ENCODE assay signal across 21 cellular contexts in genomic region chr22:29633514-29634312, GRCh38. TPM values are rescaled to one million over a fixed set of nuclear protein-coding genes. Genes with fewer than 3 reads are reported as not detected.
DNase-seq lines count a peak whose midpoint lies in the region; ATAC-seq, FAIRE-seq and TF ChIP-seq lines count a peak whose summit lies in the region.
"Had no signal": no experiment of that assay in that cellular context is flagged by ENCODE, and none has a peak within 500 bp of the region (broad histone marks: within the 10 kb centered on the region; RNA-seq: fewer than 3 reads in every experiment).

No MANE protein-coding gene starts in this region.

- no peak for DNase-seq in activated naive CD4-positive, alpha-beta T cell treated with anti-CD3 and anti-CD28 coated beads for 36 hours
- DNase-seq in activated naive CD4-positive, alpha-beta T cell treated with Interleukin-2 at 50 U/mL for 16 hours = no peak
- DNase-seq in astrocyte (ENCODE audit: low read depth) (peak; percentile 83), mesenchymal stem cell (no peak), GM19240 (ENCODE audit: insufficient read length, low spot score) (no peak)
- no peak for DNase-seq in CD8-positive, alpha-beta memory T cell
- DNase-seq: activated CD4-positive, alpha-beta T cell treated with anti-CD3 and anti-CD28 coated beads for 4 hours; activated effector memory CD4-positive, alpha-beta T cell treated with Interleukin-2 at 50 U/mL for 16 hours; anterior cingulate cortex; C1 segment of cervical spinal cord; effector memory CD4-positive, alpha-beta T cell; NCI-H1436; NCI-H510A treated with DMSO at 0.1 percent for 48 hours; SW 1271 had no signal

- H3K9me3 Mint-ChIP-seq in activated naive CD4-positive, alpha-beta T cell treated with anti-CD3 and anti-CD28 coated beads for 36 hours = no peaks in the 10 kb centered on the region
- no peaks in the 10 kb centered on the region for H3K9me3 Mint-ChIP-seq in astrocyte (ENCODE audit: unreplicated experiment)
- H3K9me3 Mint-ChIP-seq in CD8-positive, alpha-beta memory T cell = no peaks in the 10 kb centered on the region
- H3K9me3 Mint-ChIP-seq: nephron; stimulated activated memory B cell treated with anti-CD40 and anti-IgM and Interleukin-4, amounts not matched to agents 10 μg/mL and 1 μg/mL and 100 μg/mL, for 72 hours had no signal

- peaks cover 1% of the 10 kb centered on the region for H3K79me1 ChIP-seq in mesenchymal stem cell (replicated peaks; ENCODE audit: low read length, poor library complexity, severe bottlenecking)

- no peak overlapping the region for H3K18ac ChIP-seq in mesenchymal stem cell (ENCODE audit: low read depth in 1 of 2, low read length in 2 of 2)

- H3K27ac Mint-ChIP-seq in activated naive CD4-positive, alpha-beta T cell treated with anti-CD3 and anti-CD28 coated beads for 36 hours = peak overlapping the region; percentile 37
- no peak overlapping the region for H3K27ac Mint-ChIP-seq in astrocyte (ENCODE audit: unreplicated experiment)
- peak overlapping the region in 3 of 8 donors; percentile 14 to 51 (median 15) for H3K27ac Mint-ChIP-seq in CD8-positive, alpha-beta memory T cell
- H3K27ac Mint-ChIP-seq: nephron; stimulated activated memory B cell treated with anti-CD40 and anti-IgM and Interleukin-4, amounts not matched to agents 10 μg/mL and 1 μg/mL and 100 μg/mL, for 72 hours had no signal

- no peak for TF ChIP-seq EP300 in Ishikawa (IDR thresholded peaks at IDR 0.05; ENCODE audit: borderline replicate concordance)

- H3K4me3 Mint-ChIP-seq in activated naive CD4-positive, alpha-beta T cell treated with anti-CD3 and anti-CD28 coated beads for 36 hours = no peak overlapping the region
- no peak overlapping the region for H3K4me3 Mint-ChIP-seq in astrocyte (ENCODE audit: unreplicated experiment)
- H3K4me3 Mint-ChIP-seq in CD8-positive, alpha-beta memory T cell = no peak overlapping the region
- H3K4me3 Mint-ChIP-seq: nephron; stimulated activated memory B cell treated with anti-CD40 and anti-IgM and Interleukin-4, amounts not matched to agents 10 μg/mL and 1 μg/mL and 100 μg/mL, for 72 hours had no signal

- H2BK120ac ChIP-seq in mesenchymal stem cell (ENCODE audit: low read depth, low read length) = no peak overlapping the region

- no peak overlapping the region for H3K23ac ChIP-seq in mesenchymal stem cell (ENCODE audit: low read length in 2 of 2)

- no peak overlapping the region for H3K14ac ChIP-seq in mesenchymal stem cell (ENCODE audit: low read length in 2 of 2)

- H3K4me1 Mint-ChIP-seq in activated naive CD4-positive, alpha-beta T cell treated with anti-CD3 and anti-CD28 coated beads for 36 hours (ENCODE audit: low read depth) = peaks cover 26% of the 10 kb centered on the region
- H3K4me1 Mint-ChIP-seq in astrocyte (ENCODE audit: low read depth, unreplicated experiment) = peaks cover 19% of the 10 kb centered on the region
- peaks cover 27 to 54% (median 40%) of the 10 kb centered on the region in 3 donors for H3K4me1 Mint-ChIP-seq in CD8-positive, alpha-beta memory T cell

- H2AK5ac ChIP-seq in mesenchymal stem cell (ENCODE audit: low read length, severe bottlenecking) = peak overlapping the region; percentile 29

- H3K4ac ChIP-seq in mesenchymal stem cell (ENCODE audit: low read depth in 1 of 2, low read length in 2 of 2) = no peak overlapping the region

- no peak overlapping the region for H2BK12ac ChIP-seq in mesenchymal stem cell (ENCODE audit: low read length in 2 of 2)

- H3K27me3 ChIP-seq in astrocyte (ENCODE audit: insufficient read depth, low read length) (no peaks in the 10 kb centered on the region), mesenchymal stem cell (ENCODE audit: control insufficient read depth in 1 of 2, insufficient read depth in 1 of 2, low read length in 2 of 2) (no peaks in the 10 kb centered on the region)
- no peaks in the 10 kb centered on the region for H3K27me3 ChIP-seq in CD8-positive, alpha-beta memory T cell (ENCODE audit: insufficient read depth, low read length, poor library complexity, severe bottlenecking)

- peaks cover 3% of the 10 kb centered on the region for H3K36me3 ChIP-seq in astrocyte (ENCODE audit: insufficient read depth, low read length)
- peaks cover 7 to 21% of the 10 kb centered on the region in 2 experiments for H3K36me3 ChIP-seq in mesenchymal stem cell (ENCODE audit: control insufficient read depth in 1 of 2, insufficient read depth in 2 of 2, low read depth in 1 of 2, low read length in 2 of 2)
- no peaks in the 10 kb centered on the region for H3K36me3 ChIP-seq in CD8-positive, alpha-beta memory T cell (ENCODE audit: insufficient read depth, low read length)
- H3K36me3 ChIP-seq: thoracic aorta had no signal

- H3K27me3 Mint-ChIP-seq in activated naive CD4-positive, alpha-beta T cell treated with anti-CD3 and anti-CD28 coated beads for 36 hours (ENCODE audit: low read depth) = no peaks in the 10 kb centered on the region
- no peaks in the 10 kb centered on the region for H3K27me3 Mint-ChIP-seq in astrocyte (ENCODE audit: low read depth, unreplicated experiment)
- peaks cover 0 to 1% of the 10 kb centered on the region in 2 donors for H3K27me3 Mint-ChIP-seq in CD8-positive, alpha-beta memory T cell
- H3K27me3 Mint-ChIP-seq: stimulated activated memory B cell treated with anti-CD40 and anti-IgM and Interleukin-4, amounts not matched to agents 10 μg/mL and 1 μg/mL and 100 μg/mL, for 72 hours had no signal

- POLR2A ChIA-PET in CD8-positive, alpha-beta memory T cell (lab: Charles Lee) = no interaction called here

- TF ChIP-seq RAD21 in Ishikawa (IDR thresholded peaks at IDR 0.05; ENCODE audit: low read depth) = no peak

- H3K4me3 ChIP-seq in astrocyte (ENCODE audit: insufficient read depth, low read depth, low read length) (no peak overlapping the region), mesenchymal stem cell (ENCODE audit: insufficient read depth in 1 of 2, low read depth in 1 of 2, low read length in 2 of 2) (no peak overlapping the region)
- no peak overlapping the region for H3K4me3 ChIP-seq in CD8-positive, alpha-beta memory T cell (ENCODE audit: low read length)
- H3K4me3 ChIP-seq: GM12878, thoracic aorta had no signal

- no peak for ATAC-seq in HG02885 (IDR thresholded peaks at IDR 0.05; ENCODE audit: poor library complexity, unreplicated experiment)
- ATAC-seq: GM12878; stimulated activated memory B cell treated with anti-CD40 and anti-IgM and Interleukin-4, amounts not matched to agents 10 μg/mL and 1 μg/mL and 100 μg/mL, for 72 hours had no signal

- CTCF ChIA-PET in activated naive CD4-positive, alpha-beta T cell treated with anti-CD3 and anti-CD28 coated beads for 36 hours (lab: Charles Lee) = interaction anchor here (0.5 to 1.4 kb wide), 6 partner anchors 8 to 457 kb away, joined by 3 to 8 read pairs (median 3); no protein-coding TSS in a partner anchor
- CTCF ChIA-PET in CD8-positive, alpha-beta memory T cell (lab: Charles Lee) = no interaction called here

- peaks cover 95% of the 10 kb centered on the region for H3K79me2 ChIP-seq in astrocyte (ENCODE audit: insufficient read depth, low read length)

- no peaks in the 10 kb centered on the region for H4K20me1 ChIP-seq in astrocyte (ENCODE audit: insufficient read depth, low read length)

- no peak for TF ChIP-seq CTCF in astrocyte (IDR thresholded peaks at IDR 0.05; ENCODE audit: insufficient read depth, low read depth, low read length)

- H4K91ac ChIP-seq in mesenchymal stem cell (ENCODE audit: low read length) = no peak overlapping the region

- H2BK5ac ChIP-seq in mesenchymal stem cell (ENCODE audit: low read depth, low read length, poor library complexity, severe bottlenecking) = no peak overlapping the region

- WGBS in mesenchymal stem cell = 82% methylated on average over 6 of the region's 6 CpGs

- no peak overlapping the region for H4K8ac ChIP-seq in mesenchymal stem cell (ENCODE audit: low read length)

- peak overlapping the region; percentile 78 for H3K27ac ChIP-seq in astrocyte (ENCODE audit: low read depth, low read length)
- peak overlapping the region; percentile 55 for H3K27ac ChIP-seq in mesenchymal stem cell (ENCODE audit: low read length, poor library complexity, severe bottlenecking)
- H3K27ac ChIP-seq in CD8-positive, alpha-beta memory T cell (ENCODE audit: low read depth, low read length) = no peak overlapping the region
- H3K27ac ChIP-seq: thoracic aorta had no signal

- peak overlapping the region; percentile 32 for H3K9ac ChIP-seq in astrocyte (ENCODE audit: low read length)
- no peak overlapping the region for H3K9ac ChIP-seq in mesenchymal stem cell (ENCODE audit: low read length)

- H3K4me2 ChIP-seq in astrocyte (ENCODE audit: low read length) (peak overlapping the region; percentile 65), mesenchymal stem cell (ENCODE audit: low read length, poor library complexity, severe bottlenecking) (no peak overlapping the region)

- peak; percentile 41 for FAIRE-seq in astrocyte (lab: Jason Lieb, UNC)
- FAIRE-seq: GM12878, H54 had no signal

- intact Hi-C loops in activated naive CD4-positive, alpha-beta T cell treated with anti-CD3 and anti-CD28 coated beads for 36 hours (cut with micrococcal nuclease) = loop anchor here (2.0 kb wide), 1 partner anchor 371 kb away; no protein-coding TSS in a partner anchor

- peaks cover 5% of the 10 kb centered on the region for H3K36me3 Mint-ChIP-seq in activated naive CD4-positive, alpha-beta T cell treated with anti-CD3 and anti-CD28 coated beads for 36 hours (ENCODE audit: low read depth)
- peaks cover 6% of the 10 kb centered on the region for H3K36me3 Mint-ChIP-seq in astrocyte (ENCODE audit: low read depth, unreplicated experiment)
- H3K36me3 Mint-ChIP-seq in CD8-positive, alpha-beta memory T cell = peaks cover 0 to 20% (median 10%) of the 10 kb centered on the region in 3 donors

- H3K9me3 ChIP-seq in astrocyte (ENCODE audit: insufficient read depth, low read depth, low read length) = no peaks in the 10 kb centered on the region
- H3K9me3 ChIP-seq in mesenchymal stem cell (ENCODE audit: control insufficient read depth, low read length) = no peaks in the 10 kb centered on the region
- no peaks in the 10 kb centered on the region for H3K9me3 ChIP-seq in CD8-positive, alpha-beta memory T cell (ENCODE audit: low read length)
- H3K9me3 ChIP-seq: thoracic aorta had no signal

- H2AFZ ChIP-seq in astrocyte (ENCODE audit: low read depth, low read length) (no peak overlapping the region), mesenchymal stem cell (ENCODE audit: low read depth, low read length) (no peak overlapping the region)

- H2BK15ac ChIP-seq in mesenchymal stem cell (ENCODE audit: low read depth, poor library complexity, severe bottlenecking) = no peak overlapping the region

- peaks cover 56% of the 10 kb centered on the region for H3K4me1 ChIP-seq in astrocyte (ENCODE audit: insufficient read depth, low read length)
- H3K4me1 ChIP-seq in mesenchymal stem cell (ENCODE audit: control insufficient read depth, insufficient read depth, low read depth, low read length) = peaks cover 20% of the 10 kb centered on the region
- peaks cover 5% of the 10 kb centered on the region for H3K4me1 ChIP-seq in CD8-positive, alpha-beta memory T cell (ENCODE audit: insufficient read depth, low read length)

RNA-seq across cellular contexts. Expression of gene NF2, which starts 30.3 kb away (rescaled TPM):
- total RNA-seq in activated naive CD4-positive, alpha-beta T cell treated with anti-CD3 and anti-CD28 coated beads for 36 hours = 10 to 100 TPM; 29.8 to 30.0 TPM
- 84.8 and 93.4 TPM in 2 replicates for total RNA-seq in astrocyte
- polyA plus RNA-seq in mesenchymal stem cell (2013, experiment 1 of 2) = 19.0 TPM
- polyA plus RNA-seq in mesenchymal stem cell (2013, experiment 2 of 2) = 18.1 TPM
- 10 to 100 TPM; 51.6 to 53.3 TPM for total RNA-seq in CD8-positive, alpha-beta memory T cell
- 21.4 TPM for polyA plus RNA-seq in CD8-positive, alpha-beta memory T cell

RNA-seq across cellular contexts. Expression of gene NIPSNAP1, which starts 52.8 kb away (rescaled TPM):
- 10 to 100 TPM; 67.5 to 69.6 TPM for total RNA-seq in activated naive CD4-positive, alpha-beta T cell treated with anti-CD3 and anti-CD28 coated beads for 36 hours
- total RNA-seq in astrocyte = 84.7 and 85.4 TPM in 2 replicates
- 71.1 TPM for polyA plus RNA-seq in mesenchymal stem cell (2013, experiment 1 of 2)
- polyA plus RNA-seq in mesenchymal stem cell (2013, experiment 2 of 2) = 70.1 TPM
- 10 to 100 TPM; 39.6 to 40.3 TPM for total RNA-seq in CD8-positive, alpha-beta memory T cell
- 52.3 TPM for polyA plus RNA-seq in CD8-positive, alpha-beta memory T cell
